Comparison of ENCODE assay signal across 27 cellular contexts in genomic region chr7:28645866-28646265, GRCh38.
"Had no signal": no experiment of that assay in that cellular context is flagged by ENCODE, and none has a peak within 500 bp of the region (broad histone marks: within the 10 kb centered on the region; RNA-seq: fewer than 3 reads in every experiment).

No MANE protein-coding gene starts in this region.

- FAIRE-seq: endometrium, islet of Langerhans, keratinocyte had no signal

- H3K27ac ChIP-seq: colonic mucosa, epithelial cell of prostate, esophagus squamous epithelium, gastrocnemius medialis, heart right ventricle, left lung, lower lobe of right lung had no signal

- H3K4me3 Mint-ChIP-seq: dendritic cell treated with granulocyte-macrophage colony-stimulating factor and Interleukin-4, amounts not matched to agents 40 ng/mL and 50 ng/mL, for 4 days; effector memory CD8-positive, alpha-beta T cell; endodermal cell; mesothelial cell of epicardium; naive B cell had no signal

- H3K4me1 Mint-ChIP-seq: naive B cell had no signal

- ATAC-seq: effector memory CD8-positive, alpha-beta T cell; esophagus mucosa; gastrocnemius medialis; heart right ventricle; left cardiac atrium; left lung; left ventricle myocardium superior; lower lobe of right lung; mucosa of descending colon had no signal

- H3K27me3 ChIP-seq: colonic mucosa, esophagus squamous epithelium, gastrocnemius medialis, heart right ventricle, left lung had no signal

- H3K4me3 ChIP-seq: colonic mucosa, esophagus squamous epithelium, gastrocnemius medialis, heart right ventricle, left lung, lower lobe of right lung, mucosa of descending colon had no signal

- H3K27ac Mint-ChIP-seq: dendritic cell treated with granulocyte-macrophage colony-stimulating factor and Interleukin-4, amounts not matched to agents 40 ng/mL and 50 ng/mL, for 4 days; effector memory CD8-positive, alpha-beta T cell; endodermal cell; mesothelial cell of epicardium; naive B cell had no signal

- H3K4me1 ChIP-seq: colonic mucosa, left lung, lower lobe of right lung had no signal

- H3K36me3 Mint-ChIP-seq: mesothelial cell of epicardium, naive B cell had no signal

- H3K9me3 ChIP-seq: colonic mucosa, esophagus squamous epithelium, gastrocnemius medialis, heart right ventricle, left lung, lower lobe of right lung, mucosa of descending colon had no signal

- H3K36me3 ChIP-seq: colonic mucosa, esophagus squamous epithelium, gastrocnemius medialis, heart right ventricle, left lung, lower lobe of right lung had no signal

- H3K9me3 Mint-ChIP-seq: dendritic cell treated with granulocyte-macrophage colony-stimulating factor and Interleukin-4, amounts not matched to agents 40 ng/mL and 50 ng/mL, for 4 days; effector memory CD8-positive, alpha-beta T cell; endodermal cell; mesothelial cell of epicardium; naive B cell had no signal

- DNase-seq: colonic mucosa; cortex of kidney; effector CD8-positive, alpha-beta T cell; effector memory CD8-positive, alpha-beta T cell; endodermal cell; erythroblast; esophagus squamous epithelium; foreskin melanocyte; gastrocnemius medialis; glutamatergic neuron; head of caudate nucleus; heart right ventricle; hippocampal formation; left cardiac atrium; left lung; left ventricle myocardium superior; lower lobe of right lung; mesenchymal stem cell; mucosa of descending colon; naive B cell had no signal
